In the genomic region with DNA sequence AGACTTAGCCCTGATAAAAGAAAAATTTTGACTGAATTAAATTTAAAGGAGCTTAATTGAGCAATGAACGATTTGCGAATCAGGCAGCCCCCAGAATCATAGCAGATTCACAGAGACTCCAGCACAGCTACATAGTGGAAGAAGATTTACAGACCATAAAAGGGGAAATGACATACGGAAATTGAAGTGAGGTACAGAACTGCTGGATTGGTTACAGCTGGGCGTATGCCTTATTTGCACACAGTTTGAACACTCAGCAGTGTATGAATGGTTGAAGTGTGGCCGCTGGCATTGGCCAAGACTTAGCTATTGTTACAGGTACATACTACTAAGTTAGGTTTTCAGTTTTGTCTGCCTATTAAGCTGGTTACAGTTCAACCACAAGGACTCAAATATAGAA, we compare ENCODE assay signal across 16 cellular contexts.
A peak's percentile ranks its signal among the peaks of the same experiment; 100 is the strongest.
DNase-seq lines count a peak whose midpoint lies in the region; ATAC-seq and TF ChIP-seq lines count a peak whose summit lies in the region.
"Had no signal": no experiment of that assay in that cellular context is flagged by ENCODE, and none has a peak within 500 bp of the region (broad histone marks: within the 10 kb centered on the region; RNA-seq: fewer than 3 reads in every experiment).

No MANE protein-coding gene starts in this region.

- H3K4me3 Mint-ChIP-seq in endodermal cell = no peak overlapping the region
- H3K4me3 Mint-ChIP-seq: CD8-positive, alpha-beta memory T cell; HFFc6 had no signal

- peaks cover 34% of the 10 kb centered on the region for H3K4me1 Mint-ChIP-seq in endodermal cell
- H3K4me1 Mint-ChIP-seq: CD8-positive, alpha-beta memory T cell had no signal

- peak overlapping the region; percentile 23 for H3K4me3 ChIP-seq in endodermal cell (ENCODE audit: low read length)
- H3K4me3 ChIP-seq: BLaER1 had no signal

- TF ChIP-seq CTCF in endodermal cell (conservative IDR thresholded peaks at IDR 0.05) = no peak

- H3K27me3 Mint-ChIP-seq in endodermal cell (ENCODE audit: insufficient read depth) = no peaks in the 10 kb centered on the region

- no peaks in the 10 kb centered on the region for H3K36me3 Mint-ChIP-seq in endodermal cell (ENCODE audit: low read depth)
- H3K36me3 Mint-ChIP-seq: CD8-positive, alpha-beta memory T cell had no signal

- no peak overlapping the region for H3K27ac Mint-ChIP-seq in endodermal cell
- H3K27ac Mint-ChIP-seq: HFFc6 had no signal

- peaks cover 4% of the 10 kb centered on the region for H3K9me3 Mint-ChIP-seq in endodermal cell

- H3K4me1 ChIP-seq in endodermal cell (ENCODE audit: control insufficient read depth, insufficient read depth, low read length) = peaks cover 7% of the 10 kb centered on the region
- H3K4me1 ChIP-seq: BLaER1, Caco-2 had no signal

- ATAC-seq in left lobe of liver = no peak
- ATAC-seq in GM19324 (IDR thresholded peaks at IDR 0.05; ENCODE audit: low FRiP score, unreplicated experiment) = no peak

- H3K36me3 ChIP-seq in endodermal cell (ENCODE audit: control insufficient read depth, insufficient read depth, low read length) = no peaks in the 10 kb centered on the region
- H3K36me3 ChIP-seq: BLaER1 had no signal

- WGBS in endodermal cell (ENCODE audit: insufficient coverage in 1 of 2, insufficient read length in 1 of 2), 2 experiments = 89 to 92% methylated on average over 5 of the region's 5 CpGs

- H3K9ac ChIP-seq in endodermal cell (ENCODE audit: extremely low read depth, low read length, poor library complexity, severe bottlenecking) = no peak overlapping the region
- H3K9ac ChIP-seq: BLaER1 had no signal

- H3K27me3 ChIP-seq in endodermal cell (ENCODE audit: control insufficient read depth, insufficient read depth, low read length, poor library complexity, severe bottlenecking) = no peaks in the 10 kb centered on the region
- H3K27me3 ChIP-seq: BLaER1 had no signal

- H3K9me3 ChIP-seq in endodermal cell (ENCODE audit: control insufficient read depth, low read length) = peaks cover 9% of the 10 kb centered on the region
- H3K9me3 ChIP-seq: BLaER1, Caco-2 had no signal

- H3K27ac ChIP-seq in endodermal cell (ENCODE audit: low read depth, low read length) = no peak overlapping the region
- H3K27ac ChIP-seq: BLaER1, HL-60 had no signal

- peak; percentile 13 for DNase-seq in NCI-H748 (lab: John Stamatoyannopoulos, UW; ENCODE audit: unreplicated experiment)
- no peak for DNase-seq in NCI-H748 treated with DMSO at 0.1 percent for 48 hours (lab: John Stamatoyannopoulos, UW)
- DNase-seq in MV-4-11 (lab: John Stamatoyannopoulos, UW) = peak; percentile 23
- DNase-seq in endodermal cell = no peak
- DNase-seq in left lobe of liver (ENCODE audit: low spot score) = no peak
- no peak for DNase-seq in DMS79 treated with DMSO at 0.1 percent for 48 hours (lab: John Stamatoyannopoulos, UW)
- DNase-seq: 8988T; AML-193; Caco-2; CD8-positive, alpha-beta memory T cell; GF-D8; HCEC 1CT; HFFc6 had no signal

Comparison
In these comparisons a context has a peak if more than half of its experiments do, and no peak if none do; other contexts are left out.
1. DNase-seq: peak in NCI-H748 (single experiment) and MV-4-11 (single experiment); none in NCI-H748 treated with DMSO at 0.1 percent for 48 hours (single experiment), endodermal cell (single experiment), left lobe of liver (single experiment) and DMS79 treated with DMSO at 0.1 percent for 48 hours (single experiment).